Comparison of ENCODE assay signal across 9 cellular contexts in genomic region chr4:45662996-45663395, GRCh38.
DNase-seq lines count a peak whose midpoint lies in the region; ATAC-seq lines count a peak whose summit lies in the region.
"Had no signal": no experiment of that assay in that cellular context is flagged by ENCODE, and none has a peak within 500 bp of the region (broad histone marks: within the 10 kb centered on the region; RNA-seq: fewer than 3 reads in every experiment).

No MANE protein-coding gene starts in this region.

- no peaks in the 10 kb centered on the region for H3K36me3 ChIP-seq in SK-N-MC (ENCODE audit: insufficient read depth, low read length)
- H3K36me3 ChIP-seq: neutrophil had no signal

- H3K9me3 ChIP-seq in SK-N-MC (ENCODE audit: low read depth, low read length): no peaks in the 10 kb centered on the region
- H3K9me3 ChIP-seq: neutrophil had no signal

- peak; percentile 36 for DNase-seq in LoVo (ENCODE audit: low spot score)
- DNase-seq in SK-N-MC (ENCODE audit: low read depth, low spot score): peak; percentile 83
- DNase-seq in head of caudate nucleus: peak in 32 of 42 donors; percentile 6 to 77 (median 30)
- DNase-seq in retina: peak; percentile 10
- no peak for DNase-seq in stimulated activated CD4-positive, alpha-beta T cell treated with anti-CD3 and anti-CD28 coated beads, Interleukin-12 subunit alpha, Interleukin-12 subunit beta, amount 100 ng/mL, for 4 hours
- DNase-seq in NCI-H526 (lab: John Stamatoyannopoulos, UW): no peak
- DNase-seq: NCI-H187 treated with DMSO at 0.1 percent for 48 hours had no signal

- peak overlapping the region; percentile 35; the same call in 1 of the 2 replicates for H3K4me3 ChIP-seq in SK-N-MC

- no peak overlapping the region for H3K9ac ChIP-seq in SK-N-MC (ENCODE audit: insufficient read length)

- H3K27ac ChIP-seq in SK-N-MC: peak overlapping the region; percentile 81; the same call in 1 of the 2 replicates
- H3K27ac ChIP-seq: neutrophil had no signal

- intact Hi-C loops in head of caudate nucleus (cut with DNase I): no loop called here

- ATAC-seq in GM21723 (IDR thresholded peaks at IDR 0.05; ENCODE audit: unreplicated experiment): no peak

Comparison
In these comparisons a context has a peak if more than half of its experiments do, and no peak if none do; other contexts are left out.
1. DNase-seq: peak in LoVo (single experiment), SK-N-MC (single experiment), head of caudate nucleus (32 of 42) and retina (single experiment); none in stimulated activated CD4-positive, alpha-beta T cell treated with anti-CD3 and anti-CD28 coated beads, Interleukin-12 subunit alpha, Interleukin-12 subunit beta, amount 100 ng/mL, for 4 hours (single experiment) and NCI-H526 (0 of 2).